Comparison of ENCODE assay signal across 1 cellular context in genomic region chr9:136729144-136729543, GRCh38.
TF ChIP-seq lines count a peak whose summit lies in the region.

No MANE protein-coding gene starts in this region.

TF ChIP-seq in endothelial cell of umbilical vein, 7 proteins besides CTCF, POLR2A, EP300 and RAD21:
- no peak for TF ChIP-seq JUN (IDR thresholded peaks at IDR 0.05; ENCODE audit: borderline replicate concordance, insufficient read depth, insufficient read length, low read depth)
- TF ChIP-seq MAX (IDR thresholded peaks at IDR 0.05; ENCODE audit: insufficient read depth, insufficient read length) = no peak
- no peak for TF ChIP-seq FOS (IDR thresholded peaks at IDR 0.05; ENCODE audit: borderline replicate concordance, insufficient read depth, low read length)
- TF ChIP-seq POLR2AphosphoS5 (IDR thresholded peaks at IDR 0.05; ENCODE audit: insufficient read depth, low read depth, low read length) = no peak
- no peak for TF ChIP-seq GATA2 (IDR thresholded peaks at IDR 0.05; ENCODE audit: insufficient read depth, insufficient read length, low read depth, low read length)
- no peak for TF ChIP-seq EZH2 (IDR thresholded peaks at IDR 0.05; ENCODE audit: borderline replicate concordance, low read depth, low read length, severe bottlenecking)
- no peak for TF ChIP-seq MYC (IDR thresholded peaks at IDR 0.05; ENCODE audit: low read depth, low read length)
